ENCODE assay signal across 21 cellular contexts in the genomic region with DNA sequence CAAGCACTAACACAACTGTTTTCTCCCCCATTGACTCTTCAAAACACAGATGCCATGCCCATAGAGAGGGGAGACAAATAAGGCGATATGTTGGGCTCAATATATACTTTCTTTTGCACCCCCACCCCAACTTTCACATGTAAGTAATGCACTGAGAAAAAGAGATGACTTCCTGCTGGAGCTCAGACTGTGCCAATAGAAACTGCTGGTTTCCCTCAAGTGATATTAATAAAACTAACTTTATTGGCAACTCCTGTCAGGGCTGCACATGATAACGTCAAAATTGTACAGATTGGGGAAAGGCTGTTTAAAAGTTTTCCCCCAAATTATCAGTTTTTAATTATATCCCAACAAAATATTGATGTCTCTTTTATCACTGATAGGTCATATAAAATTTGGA.
DNase-seq lines count a peak whose midpoint lies in the region; ATAC-seq, FAIRE-seq and TF ChIP-seq lines count a peak whose summit lies in the region.
"Had no signal": no experiment of that assay in that cellular context is flagged by ENCODE, and none has a peak within 500 bp of the region (broad histone marks: within the 10 kb centered on the region; RNA-seq: fewer than 3 reads in every experiment).

No MANE protein-coding gene starts in this region.

- H4K20me1 ChIP-seq in GM12878 (ENCODE audit: control insufficient read depth, insufficient read depth) = no peaks in the 10 kb centered on the region

- WGBS in GM12878 (ENCODE audit: insufficient coverage, insufficient replicate concordance, low lambda C conversion rate, missing lambda C conversion rate) = 95% methylated on average over 2 of the region's 2 CpGs
- WGBS in right cardiac atrium = 39% methylated on average over 2 of the region's 2 CpGs
- 63% methylated on average over 2 of the region's 2 CpGs for WGBS in suprapubic skin

- TF ChIP-seq POLR2A in GM12878 (IDR thresholded peaks at IDR 0.05; ENCODE audit: low read depth, low read length) (no peak), gastrocnemius medialis (IDR thresholded peaks at IDR 0.05) (no peak), suprapubic skin (IDR thresholded peaks at IDR 0.05) (no peak)

- peak; percentile 12 for ATAC-seq in Right ventricle myocardium superior (ENCODE audit: poor library complexity)
- no peak for ATAC-seq in left cardiac atrium
- no peak for ATAC-seq in GM12878
- no peak for ATAC-seq in right cardiac atrium
- ATAC-seq in gastrocnemius medialis = no peak
- ATAC-seq: CD8-positive, alpha-beta T cell had no signal

- RAD21 ChIA-PET in GM12878 (lab: Charles Lee; ENCODE audit: unreplicated experiment) = interaction anchor here (1.4 kb wide), 1 partner anchor 13 kb away, joined by 3 read pairs; no protein-coding TSS in a partner anchor

- TF ChIP-seq EP300 in GM12878 (IDR thresholded peaks at IDR 0.05; ENCODE audit: borderline replicate concordance in 1 of 2, control insufficient read depth in 1 of 2, low read depth in 2 of 2, low read length in 2 of 2) (no peak), suprapubic skin (IDR thresholded peaks at IDR 0.05) (no peak)

- no TSS peak for BruUV-seq in GM12878 (replicated peaks; lab: Mats Ljungman, UMichigan)

- no peak overlapping the region for H2AFZ ChIP-seq in GM12878 (ENCODE audit: control insufficient read depth, low read depth, low read length)

- TF ChIP-seq RAD21 in GM12878 (IDR thresholded peaks at IDR 0.05; ENCODE audit: insufficient read depth, low read depth, low read length) = no peak

- H3K36me3 ChIP-seq in GM12878 (ENCODE audit: control insufficient read depth in 2 of 2, insufficient read depth in 2 of 2, low read length in 1 of 2) (no peaks in the 10 kb centered on the region; a peak in 1 of 4 replicates), gastrocnemius medialis (no peaks in the 10 kb centered on the region), suprapubic skin (no peaks in the 10 kb centered on the region)
- H3K36me3 ChIP-seq: HAP-1 had no signal

- SMC1A ChIA-PET in GM12878 (lab: Charles Lee; ENCODE audit: uncharacterized antibody, unreplicated experiment) = interaction anchor here (0.8 to 7.3 kb wide), 8 partner anchors 9 to 110 kb away, joined by 3 to 59 read pairs (median 4); no protein-coding TSS in a partner anchor

- in situ Hi-C loops in GM12878 (cut with MboI) = no loop called here
- in situ Hi-C loops in gastrocnemius medialis (cut with MboI; ENCODE audit: low sequenced_read_pairs in 4 of 4) = no loop called here

- no peaks in the 10 kb centered on the region; the same call in 2 of the 3 replicates for H3K9me3 ChIP-seq in GM12878 (replicated peaks; ENCODE audit: control insufficient read depth, insufficient read depth, low read length)
- no peaks in the 10 kb centered on the region for H3K9me3 ChIP-seq in right cardiac atrium (ENCODE audit: control insufficient read depth, low read length)
- no peaks in the 10 kb centered on the region for H3K9me3 ChIP-seq in gastrocnemius medialis
- no peaks in the 10 kb centered on the region for H3K9me3 ChIP-seq in suprapubic skin
- H3K9me3 ChIP-seq: HAP-1 had no signal

- no peak for FAIRE-seq in GM12878 (lab: Jason Lieb, UNC)
- FAIRE-seq: D721Med, G401.6, GM12892, H1 had no signal

- POLR2A ChIA-PET in GM12878 (lab: Charles Lee) = interaction anchor here (1.3 kb wide), 2 partner anchors 17 to 50 kb away, joined by 3 read pairs; no protein-coding TSS in a partner anchor

- H3K27me3 ChIP-seq in GM12878 (replicated peaks in 1 of 2; ENCODE audit: control insufficient read depth in 2 of 2, insufficient read depth in 2 of 2, low read length in 1 of 2) = no peaks in the 10 kb centered on the region
- H3K27me3 ChIP-seq in right cardiac atrium (ENCODE audit: control insufficient read depth, insufficient read depth) = no peaks in the 10 kb centered on the region
- H3K27me3 ChIP-seq in gastrocnemius medialis = no peaks in the 10 kb centered on the region
- H3K27me3 ChIP-seq in suprapubic skin = no peaks in the 10 kb centered on the region

- H3K27ac ChIP-seq in GM12878 (ENCODE audit: control insufficient read depth, insufficient read depth) (peak overlapping the region; percentile 2; the same call in 1 of the 2 replicates), right cardiac atrium (ENCODE audit: low read length) (peak overlapping the region; percentile 51), gastrocnemius medialis (peak overlapping the region; percentile 47 to 78 (median 74)), suprapubic skin (no peak overlapping the region)
- H3K27ac ChIP-seq: 22Rv1, HL-60 had no signal

- TF ChIP-seq CTCF in GM12878 (IDR thresholded peaks at IDR 0.05 in 2 of 3, conservative IDR thresholded peaks at IDR 0.05 in 1 of 3; ENCODE audit: control insufficient read depth in 2 of 3, extremely low read depth in 1 of 3, insufficient read depth in 1 of 3, low read depth in 3 of 3, low read length in 3 of 3) (no peak), gastrocnemius medialis (IDR thresholded peaks at IDR 0.05 in 4 of 5, conservative IDR thresholded peaks at IDR 0.05 in 1 of 5) (no peak), suprapubic skin (IDR thresholded peaks at IDR 0.05) (no peak)

- peaks cover 56% of the 10 kb centered on the region for H3K4me1 ChIP-seq in GM12878 (ENCODE audit: control insufficient read depth, insufficient read depth, low read length)
- no peaks in the 10 kb centered on the region for H3K4me1 ChIP-seq in right cardiac atrium (ENCODE audit: control insufficient read depth, insufficient read depth, low read length)
- peaks cover 37 to 48% of the 10 kb centered on the region in 2 donors for H3K4me1 ChIP-seq in gastrocnemius medialis
- H3K4me1 ChIP-seq in suprapubic skin = no peaks in the 10 kb centered on the region
- H3K4me1 ChIP-seq: HAP-1 had no signal

- DNase-seq in Right ventricle myocardium superior = no peak
- DNase-seq in left cardiac atrium = no peak
- DNase-seq in GM12878 (ENCODE audit: low read depth, low spot score) = no peak
- DNase-seq in right cardiac atrium = no peak
- DNase-seq in gastrocnemius medialis = no peak
- DNase-seq in OCI-M2 (lab: John Stamatoyannopoulos, UW; ENCODE audit: unreplicated experiment) = no peak
- DNase-seq in SW 1271 (lab: John Stamatoyannopoulos, UW) = no peak
- no peak for DNase-seq in suprapubic skin (ENCODE audit: low spot score in 2 of 2)
- DNase-seq: CD8-positive, alpha-beta T cell; COR-L47; DMS153; DMS79 treated with DMSO at 0.1 percent for 48 hours; EL; HFFc6 had no signal

- CTCF ChIA-PET in GM12878 (lab: Yijun Ruan, JAX) = no interaction called here

- peak overlapping the region; percentile 23; the same call in 1 of the 2 replicates for H3K4me2 ChIP-seq in GM12878 (ENCODE audit: control insufficient read depth, insufficient read depth)

- H3K4me3 ChIP-seq in GM12878 (no peak overlapping the region), right cardiac atrium (ENCODE audit: low read length) (no peak overlapping the region), gastrocnemius medialis (no peak overlapping the region), suprapubic skin (no peak overlapping the region)
- H3K4me3 ChIP-seq: HAP-1 had no signal

- intact Hi-C loops in Right ventricle myocardium superior (cut with DNase I) (no loop called here), left cardiac atrium (cut with DNase I) (no loop called here), GM12878 (cut with micrococcal nuclease; ENCODE audit: unreplicated experiment) (no loop called here), right cardiac atrium (cut with DNase I) (no loop called here), gastrocnemius medialis (cut with DNase I; ENCODE audit: low total_unique reads) (no loop called here)

- H3K79me2 ChIP-seq in GM12878 (ENCODE audit: control insufficient read depth, insufficient read depth, low read length) = peaks cover 82% of the 10 kb centered on the region

- no peak overlapping the region for H3K9ac ChIP-seq in GM12878 (ENCODE audit: control insufficient read depth, insufficient read depth, low read length)

TF ChIP-seq in GM12878, 131 proteins besides CTCF, POLR2A, EP300 and RAD21 (continues in another document):
- TF ChIP-seq, protein P1, sequence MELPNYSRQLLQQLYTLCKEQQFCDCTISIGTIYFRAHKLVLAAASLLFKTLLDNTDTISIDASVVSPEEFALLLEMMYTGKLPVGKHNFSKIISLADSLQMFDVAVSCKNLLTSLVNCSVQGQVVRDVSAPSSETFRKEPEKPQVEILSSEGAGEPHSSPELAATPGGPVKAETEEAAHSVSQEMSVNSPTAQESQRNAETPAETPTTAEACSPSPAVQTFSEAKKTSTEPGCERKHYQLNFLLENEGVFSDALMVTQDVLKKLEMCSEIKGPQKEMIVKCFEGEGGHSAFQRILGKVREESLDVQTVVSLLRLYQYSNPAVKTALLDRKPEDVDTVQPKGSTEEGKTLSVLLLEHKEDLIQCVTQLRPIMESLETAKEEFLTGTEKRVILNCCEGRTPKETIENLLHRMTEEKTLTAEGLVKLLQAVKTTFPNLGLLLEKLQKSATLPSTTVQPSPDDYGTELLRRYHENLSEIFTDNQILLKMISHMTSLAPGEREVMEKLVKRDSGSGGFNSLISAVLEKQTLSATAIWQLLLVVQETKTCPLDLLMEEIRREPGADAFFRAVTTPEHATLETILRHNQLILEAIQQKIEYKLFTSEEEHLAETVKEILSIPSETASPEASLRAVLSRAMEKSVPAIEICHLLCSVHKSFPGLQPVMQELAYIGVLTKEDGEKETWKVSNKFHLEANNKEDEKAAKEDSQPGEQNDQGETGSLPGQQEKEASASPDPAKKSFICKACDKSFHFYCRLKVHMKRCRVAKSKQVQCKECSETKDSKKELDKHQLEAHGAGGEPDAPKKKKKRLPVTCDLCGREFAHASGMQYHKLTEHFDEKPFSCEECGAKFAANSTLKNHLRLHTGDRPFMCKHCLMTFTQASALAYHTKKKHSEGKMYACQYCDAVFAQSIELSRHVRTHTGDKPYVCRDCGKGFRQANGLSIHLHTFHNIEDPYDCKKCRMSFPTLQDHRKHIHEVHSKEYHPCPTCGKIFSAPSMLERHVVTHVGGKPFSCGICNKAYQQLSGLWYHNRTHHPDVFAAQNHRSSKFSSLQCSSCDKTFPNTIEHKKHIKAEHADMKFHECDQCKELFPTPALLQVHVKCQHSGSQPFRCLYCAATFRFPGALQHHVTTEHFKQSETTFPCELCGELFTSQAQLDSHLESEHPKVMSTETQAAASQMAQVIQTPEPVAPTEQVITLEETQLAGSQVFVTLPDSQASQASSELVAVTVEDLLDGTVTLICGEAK (IDR thresholded peaks at IDR 0.05; ENCODE audit: borderline replicate concordance) = peak; percentile 83
- TF ChIP-seq, protein P2, sequence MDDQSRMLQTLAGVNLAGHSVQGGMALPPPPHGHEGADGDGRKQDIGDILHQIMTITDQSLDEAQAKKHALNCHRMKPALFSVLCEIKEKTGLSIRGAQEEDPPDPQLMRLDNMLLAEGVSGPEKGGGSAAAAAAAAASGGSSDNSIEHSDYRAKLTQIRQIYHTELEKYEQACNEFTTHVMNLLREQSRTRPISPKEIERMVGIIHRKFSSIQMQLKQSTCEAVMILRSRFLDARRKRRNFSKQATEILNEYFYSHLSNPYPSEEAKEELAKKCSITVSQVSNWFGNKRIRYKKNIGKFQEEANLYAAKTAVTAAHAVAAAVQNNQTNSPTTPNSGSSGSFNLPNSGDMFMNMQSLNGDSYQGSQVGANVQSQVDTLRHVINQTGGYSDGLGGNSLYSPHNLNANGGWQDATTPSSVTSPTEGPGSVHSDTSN (IDR thresholded peaks at IDR 0.05; ENCODE audit: insufficient replicate concordance, low read depth, low read length) = no peak
- no peak for TF ChIP-seq TCF7 (IDR thresholded peaks at IDR 0.05; ENCODE audit: borderline replicate concordance)
- TF ChIP-seq TARDBP (IDR thresholded peaks at IDR 0.05; ENCODE audit: borderline replicate concordance) = no peak
